Comparison of ENCODE assay signal across 8 cellular contexts in genomic region chr17:41665566-41666335, GRCh38. TPM values are rescaled to one million over a fixed set of nuclear protein-coding genes. Genes with fewer than 3 reads are reported as not detected.
DNase-seq lines count a peak whose midpoint lies in the region; ATAC-seq, FAIRE-seq and TF ChIP-seq lines count a peak whose summit lies in the region.

No MANE protein-coding gene starts in this region.

- peak overlapping the region; percentile 70 for H3K9ac ChIP-seq in mammary epithelial cell (ENCODE audit: insufficient read depth, low read length)

- H3K79me2 ChIP-seq in mammary epithelial cell (ENCODE audit: insufficient read depth, low read length): no peaks in the 10 kb centered on the region

- H3K4me3 ChIP-seq in A549 (peak overlapping the region; percentile 47), WERI-Rb-1 (ENCODE audit: low read depth, low read length) (peak overlapping the region; percentile 58), mammary epithelial cell (replicated peaks in 1 of 3; ENCODE audit: insufficient read depth in 1 of 3, low read depth in 2 of 3, low read length in 3 of 3) (peak overlapping the region in 2 of 3 experiments; percentile 34 to 37), spleen (peak overlapping the region; percentile 37 to 69 (median 42))

- no peaks in the 10 kb centered on the region for H4K20me1 ChIP-seq in mammary epithelial cell (ENCODE audit: insufficient read depth, low read length)

- peak in 1 of 2 experiments; percentile 46; a peak in 2 of 5 replicates for TF ChIP-seq RAD21 in A549 (conservative IDR thresholded peaks at IDR 0.05 in 1 of 2, IDR thresholded peaks at IDR 0.05 in 1 of 2)

- H3K4me1 ChIP-seq in A549 (peaks cover 23% of the 10 kb centered on the region), mammary epithelial cell (ENCODE audit: insufficient read depth, low read length) (peaks cover 47% of the 10 kb centered on the region), spleen (peaks cover 14 to 71% (median 43%) of the 10 kb centered on the region in 6 donors)

- H2AFZ ChIP-seq in mammary epithelial cell (ENCODE audit: low read depth, low read length): peak overlapping the region; percentile 81

- TF ChIP-seq EP300 in A549 (IDR thresholded peaks at IDR 0.05): no peak

- H3K27me3 ChIP-seq in WERI-Rb-1 (ENCODE audit: insufficient read depth, low read depth, severe bottlenecking): no peaks in the 10 kb centered on the region
- H3K27me3 ChIP-seq in mammary epithelial cell (ENCODE audit: insufficient read depth, low read length): no peaks in the 10 kb centered on the region
- H3K27me3 ChIP-seq in spleen (replicated peaks in 1 of 7): no peaks in the 10 kb centered on the region

- TF ChIP-seq CTCF in A549 (IDR thresholded peaks at IDR 0.05) (peak; percentile 98), WERI-Rb-1 (IDR thresholded peaks at IDR 0.05; ENCODE audit: low read depth, low read length) (peak; percentile 99), mammary epithelial cell (conservative IDR thresholded peaks at IDR 0.05 in 1 of 2, IDR thresholded peaks at IDR 0.05 in 1 of 2; ENCODE audit: extremely low read depth in 1 of 2, insufficient read depth in 1 of 2, low read depth in 1 of 2, low read length in 2 of 2) (peak; percentile 87 to 92), spleen (IDR thresholded peaks at IDR 0.05 in 8 of 11, conservative IDR thresholded peaks at IDR 0.05 in 3 of 11) (peak; percentile 91 to 99 (median 97))

- H3K4me2 ChIP-seq in A549 (peak overlapping the region; percentile 95), mammary epithelial cell (ENCODE audit: insufficient read depth, low read depth, low read length) (peak overlapping the region; percentile 83)

- FAIRE-seq in A549 (lab: Jason Lieb, UNC): no peak

- in situ Hi-C loops in mammary epithelial cell (cut with MboI; ENCODE audit: low sequenced_read_pairs in 2 of 2): loop anchor here (10.0 to 25.0 kb wide), 6 partner anchors 91 to 1053 kb away; partner anchors contain the start of gene KRT9 (in 1 of the 2)

- BruUV-seq in mammary epithelial cell (replicated peaks; lab: Mats Ljungman, UMichigan): no TSS peak

- intact Hi-C loops in mammary epithelial cell (cut with micrococcal nuclease): loop anchor here (2.0 kb wide), 2 partner anchors 261 to 809 kb away; no protein-coding TSS in a partner anchor
- intact Hi-C loops in spleen (cut with DNase I; ENCODE audit: low total_unique reads): no loop called here

- ATAC-seq in A549: peak; percentile 72 to 91
- peak; percentile 58 for ATAC-seq in HG03103 (IDR thresholded peaks at IDR 0.05; ENCODE audit: low read depth, unreplicated experiment)

- DNase-seq in A549 (ENCODE audit: low read depth in 1 of 2, low spot score in 1 of 2) (peak; percentile 89 to 100), NCI-H2171 (lab: John Stamatoyannopoulos, UW) (peak; percentile 83), WERI-Rb-1 (peak; percentile 97), mammary epithelial cell (peak; percentile 83), inferior parietal cortex (ENCODE audit: extremely low spot score) (peak; percentile 90), spleen (peak; percentile 98)

- POLR2A ChIA-PET in A549 (lab: Yijun Ruan, JAX): interaction anchor here (0.5 to 1.9 kb wide), 9 partner anchors 13 to 1164 kb away, joined by 3 to 15 read pairs (median 5); partner anchors contain the start of genes EIF1 and TNS4

- TF ChIP-seq POLR2A in A549 (IDR thresholded peaks at IDR 0.05; ENCODE audit: low read length) (peak; percentile 74), GM18526 (IDR thresholded peaks at IDR 0.05; ENCODE audit: extremely low read depth, insufficient read length) (peak; percentile 44), spleen (IDR thresholded peaks at IDR 0.05) (peak in 1 of 3 donors; percentile 46)

- CTCF ChIA-PET in A549 (lab: Yijun Ruan, JAX) (interaction anchor here (0.6 to 20.9 kb wide), 70 partner anchors 18 to 1445 kb away, joined by 3 to 678 read pairs (median 4); partner anchors contain the start of genes EIF1, KRT10, KRT19 and KRT24), mammary epithelial cell (lab: Charles Lee; ENCODE audit: low non-redundant PET) (interaction anchor here (0.5 to 1.4 kb wide), 10 partner anchors 10 to 1006 kb away, joined by 3 to 8 read pairs (median 3); partner anchors contain the start of gene EIF1)

- H3K27ac ChIP-seq in A549 (peak overlapping the region; percentile 86 to 92), WERI-Rb-1 (peak overlapping the region; percentile 78), mammary epithelial cell (ENCODE audit: insufficient read depth, low read depth, low read length) (peak overlapping the region; percentile 68), spleen (peak overlapping the region; percentile 66 to 96 (median 91))

- H3K36me3 ChIP-seq in WERI-Rb-1 (no peaks in the 10 kb centered on the region), mammary epithelial cell (ENCODE audit: insufficient read depth, low read length) (no peaks in the 10 kb centered on the region), spleen (no peaks in the 10 kb centered on the region)

- H3K9me3 ChIP-seq in A549: no peaks in the 10 kb centered on the region
- no peaks in the 10 kb centered on the region for H3K9me3 ChIP-seq in WERI-Rb-1 (ENCODE audit: severe bottlenecking)
- H3K9me3 ChIP-seq in mammary epithelial cell (replicated peaks; ENCODE audit: insufficient read depth, low read length): no peaks in the 10 kb centered on the region
- no peaks in the 10 kb centered on the region for H3K9me3 ChIP-seq in spleen

- dilution Hi-C loops in mammary epithelial cell (cut with HindIII; ENCODE audit: low sequenced_read_pairs): no loop called here

- 17% methylated on average over 38 of the region's 40 CpGs for WGBS in A549 (ENCODE audit: missing lambda C conversion rate)
- WGBS in mammary epithelial cell (ENCODE audit: low coverage, missing lambda C conversion rate): 12% methylated on average over 17 of the region's 40 CpGs
- 2 to 5% (median 3%) methylated on average over 25 to 40 of the region's 40 CpGs for WGBS in spleen, 5 donors

TF ChIP-seq in A549, 52 proteins besides CTCF, POLR2A, EP300 and RAD21 (continues in another document):
- TF ChIP-seq MYC (IDR thresholded peaks at IDR 0.05; ENCODE audit: borderline replicate concordance, low read length) (no peak), RARB (CRISPR knock-in tag; IDR thresholded peaks at IDR 0.05) (peak; percentile 53; the same call in 1 of the 2 replicates), TFCP2L1 (CRISPR knock-in tag; IDR thresholded peaks at IDR 0.05) (0 out of 2 replicates have a peak, but pooled peaks have one; percentile 38), E2F6 (IDR thresholded peaks at IDR 0.05; ENCODE audit: borderline replicate concordance, low read depth) (peak; percentile 53; the same call in 1 of the 2 replicates), SMC3 (IDR thresholded peaks at IDR 0.05) (peak; percentile 54), JUN (IDR thresholded peaks at IDR 0.05) (peak in 1 of 2 experiments; percentile 59; a peak in 1 of 5 replicates)
- TF ChIP-seq, protein P1, sequence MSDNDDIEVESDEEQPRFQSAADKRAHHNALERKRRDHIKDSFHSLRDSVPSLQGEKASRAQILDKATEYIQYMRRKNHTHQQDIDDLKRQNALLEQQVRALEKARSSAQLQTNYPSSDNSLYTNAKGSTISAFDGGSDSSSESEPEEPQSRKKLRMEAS (IDR thresholded peaks at IDR 0.05): peak; percentile 88

RNA-seq across cellular contexts. Expression of gene EIF1, which starts 22.9 kb away (rescaled TPM):
- polyA plus RNA-seq in A549 (2011; rRNA removed) (873 and 1,224 TPM in 2 replicates), A549 (2017; fragmentation: RNase III; extraction: RNeasy Plus Mini Kit Qiagen cat#74134 plus additional on column Dnase treatment) (827 to 920 TPM (median 834 TPM) in 3 replicates), mammary epithelial cell (108 TPM), spleen (100 to 1,000 TPM; 560 to 722 (median 560) TPM)
- polyA plus RNA-seq in A549 (2012; cell fraction: cytosol; rRNA removed): 405 and 437 TPM in 2 replicates
- polyA plus RNA-seq in A549 (2012; cell fraction: nucleus; rRNA removed): 286 and 291 TPM in 2 replicates
- polyA minus RNA-seq in A549 (2011; rRNA and poly(A)+ RNA removed): 275 and 286 TPM in 2 replicates
- total RNA-seq in mammary epithelial cell (100 to 1,000 TPM in 1 of 2 donors, 10 to 100 TPM in 1; 78.9 to 981 TPM), spleen (100 to 1,000 TPM; 313 to 897 (median 665) TPM)
- 399 TPM for polyA minus RNA-seq in mammary epithelial cell

RNA-seq across cellular contexts. Expression of gene KRT17, which starts 41.4 kb away (rescaled TPM):
- 0.78 and 1.2 TPM in 2 replicates for polyA plus RNA-seq in A549 (2011; rRNA removed)
- 1.1 and 1.4 TPM in 2 replicates for polyA plus RNA-seq in A549 (2012; cell fraction: cytosol; rRNA removed)
- 1.2 and 2.0 TPM in 2 replicates for polyA plus RNA-seq in A549 (2012; cell fraction: nucleus; rRNA removed)
- 0.43 to 0.57 TPM (median 0.56 TPM) in 3 replicates for polyA plus RNA-seq in A549 (2017; fragmentation: RNase III; extraction: RNeasy Plus Mini Kit Qiagen cat#74134 plus additional on column Dnase treatment)
- polyA minus RNA-seq in A549 (2011; rRNA and poly(A)+ RNA removed): 0.83 and 1.2 TPM in 2 replicates
- over 10,000 TPM; 10,365 to 24,723 TPM for total RNA-seq in mammary epithelial cell
- polyA plus RNA-seq in mammary epithelial cell: 8,957 TPM
- 6,693 TPM for polyA minus RNA-seq in mammary epithelial cell
- total RNA-seq in spleen: 1 to 10 TPM in 1 of 7 donors, not detected in 6; 1.2 TPM
- polyA plus RNA-seq in spleen: under 1 TPM in 2 of 3 donors, not detected in 1; 0.58 to 0.70 TPM

RNA-seq across cellular contexts. Expression of gene GAST, which starts 46.4 kb away (rescaled TPM):
- not detected in 2 replicates for polyA plus RNA-seq in A549 (2011; rRNA removed)
- not detected in 2 replicates for polyA plus RNA-seq in A549 (2012; cell fraction: cytosol; rRNA removed)
- not detected in 2 replicates for polyA plus RNA-seq in A549 (2012; cell fraction: nucleus; rRNA removed)
- polyA plus RNA-seq in A549 (2017; fragmentation: RNase III; extraction: RNeasy Plus Mini Kit Qiagen cat#74134 plus additional on column Dnase treatment): not detected in 3 replicates
- polyA minus RNA-seq in A549 (2011; rRNA and poly(A)+ RNA removed): not detected in 2 replicates
- 1 to 10 TPM in 1 of 2 donors, under 1 TPM in 1; 0.67 to 2.0 TPM for total RNA-seq in mammary epithelial cell
- polyA plus RNA-seq in mammary epithelial cell: 0.94 TPM
- polyA minus RNA-seq in mammary epithelial cell: 7.5 TPM
- total RNA-seq in spleen: not detected
- polyA plus RNA-seq in spleen: not detected

RNA-seq across cellular contexts. Expression of gene KRT16, which starts 53.2 kb away (rescaled TPM):
- polyA plus RNA-seq in A549 (2011; rRNA removed) (0.21 and 0.28 TPM in 2 replicates), A549 (2017; fragmentation: RNase III; extraction: RNeasy Plus Mini Kit Qiagen cat#74134 plus additional on column Dnase treatment) (0.44 TPM in 1 of 3 replicates, not detected in the others), mammary epithelial cell (659 TPM), spleen (under 1 TPM in 2 of 3 donors, not detected in 1; 0.07 to 0.19 TPM)
- 0.13 and 0.28 TPM in 2 replicates for polyA plus RNA-seq in A549 (2012; cell fraction: cytosol; rRNA removed)
- 0.53 and 0.90 TPM in 2 replicates for polyA plus RNA-seq in A549 (2012; cell fraction: nucleus; rRNA removed)
- 0.29 and 0.70 TPM in 2 replicates for polyA minus RNA-seq in A549 (2011; rRNA and poly(A)+ RNA removed)
- total RNA-seq in mammary epithelial cell (1,000 to 10,000 TPM in 1 of 2 donors, 100 to 1,000 TPM in 1; 585 to 1,021 TPM), spleen (not detected)
- polyA minus RNA-seq in mammary epithelial cell: 694 TPM

Comparison
In these comparisons a context has a peak if more than half of its experiments do, and no peak if none do; other contexts are left out.
1. Peak in every context shown above with its lines: DNase-seq, ATAC-seq, H3K4me3 ChIP-seq and H3K27ac ChIP-seq.
2. RNA of gene KRT17, which starts 41.4 kb away (polyA plus RNA-seq): 8,957 TPM in mammary epithelial cell (single experiment); 0.43 to 2.0 TPM in A549 and 0.58 to 0.70 TPM in spleen; every median in the first group is over 1,000 times any median in the second.